14 cellular contexts compared by ENCODE assay signal in genomic region chr2:38444247-38444646, GRCh38.
A peak's percentile ranks its signal among the peaks of the same experiment; 100 is the strongest.
DNase-seq lines count a peak whose midpoint lies in the region; ATAC-seq and TF ChIP-seq lines count a peak whose summit lies in the region.
"Had no signal": no experiment of that assay in that cellular context is flagged by ENCODE, and none has a peak within 500 bp of the region (broad histone marks: within the 10 kb centered on the region; RNA-seq: fewer than 3 reads in every experiment).

No MANE protein-coding gene starts in this region.

- H3K4me1 ChIP-seq in CD8-positive, alpha-beta T cell (ENCODE audit: insufficient read depth, low read length), result no peaks in the 10 kb centered on the region

- CTCF ChIA-PET in CD8-positive, alpha-beta T cell (lab: Charles Lee), result interaction anchor here (1.5 kb wide), 1 partner anchor 127 kb away, joined by 5 read pairs; no protein-coding TSS in a partner anchor
- CTCF ChIA-PET in activated CD8-positive, alpha-beta T cell treated with anti-CD3 and anti-CD28 coated beads for 36 hours (lab: Charles Lee), result no interaction called here

- peaks cover 8% of the 10 kb centered on the region for H3K27me3 Mint-ChIP-seq in CD8-positive, alpha-beta T cell (ENCODE audit: low read depth)
- peaks cover 7% of the 10 kb centered on the region for H3K27me3 Mint-ChIP-seq in activated CD8-positive, alpha-beta T cell treated with anti-CD3 and anti-CD28 coated beads for 36 hours

- H3K4me3 ChIP-seq in CD8-positive, alpha-beta T cell (ENCODE audit: low read depth, low read length), result no peak overlapping the region
- H3K4me3 ChIP-seq: left lung, vagina had no signal

- no peaks in the 10 kb centered on the region for H3K4me1 Mint-ChIP-seq in CD8-positive, alpha-beta T cell (ENCODE audit: low read depth)
- peaks cover under 1% of the 10 kb centered on the region for H3K4me1 Mint-ChIP-seq in activated CD8-positive, alpha-beta T cell treated with anti-CD3 and anti-CD28 coated beads for 36 hours (ENCODE audit: low read depth)

- intact Hi-C loops in CD8-positive, alpha-beta T cell (cut with DNase I, micrococcal nuclease), result loop anchor here in 1 of 2 experiments (5.0 kb wide), 1 partner anchor 92 kb away; no protein-coding TSS in a partner anchor
- intact Hi-C loops in activated CD8-positive, alpha-beta T cell treated with anti-CD3 and anti-CD28 coated beads for 36 hours (cut with micrococcal nuclease), result no loop called here

- no peak for ATAC-seq in CD8-positive, alpha-beta T cell
- ATAC-seq in activated CD8-positive, alpha-beta T cell treated with anti-CD3 and anti-CD28 coated beads for 36 hours, result no peak
- ATAC-seq: activated CD8-positive, alpha-beta T cell treated with anti-CD3 and anti-CD28 coated beads, Interleukin-2, amount 10 ng/mL, durations not matched to agents 7 days and 5 days; left lung had no signal

- POLR2A ChIA-PET in CD8-positive, alpha-beta T cell (lab: Charles Lee), result no interaction called here
- POLR2A ChIA-PET in activated CD8-positive, alpha-beta T cell treated with anti-CD3 and anti-CD28 coated beads for 36 hours (lab: Charles Lee), result no interaction called here

- H3K27me3 ChIP-seq in CD8-positive, alpha-beta T cell (ENCODE audit: insufficient read depth, low read length), result no peaks in the 10 kb centered on the region
- H3K27me3 ChIP-seq: left lung, vagina had no signal

- no peaks in the 10 kb centered on the region for H3K9me3 Mint-ChIP-seq in CD8-positive, alpha-beta T cell
- no peaks in the 10 kb centered on the region for H3K9me3 Mint-ChIP-seq in activated CD8-positive, alpha-beta T cell treated with anti-CD3 and anti-CD28 coated beads for 36 hours
- H3K9me3 Mint-ChIP-seq: nephron had no signal

- no peak overlapping the region for H3K27ac ChIP-seq in CD8-positive, alpha-beta T cell (ENCODE audit: low read depth, low read length)
- H3K27ac ChIP-seq: left lung, vagina had no signal

- TF ChIP-seq RAD21 in Ishikawa (IDR thresholded peaks at IDR 0.05; ENCODE audit: low read depth), result peak; percentile 18; the same call in 1 of the 2 replicates

- no peaks in the 10 kb centered on the region for H3K36me3 ChIP-seq in CD8-positive, alpha-beta T cell (ENCODE audit: insufficient read depth, low read length)
- H3K36me3 ChIP-seq: left lung, vagina had no signal

- no peak overlapping the region for H3K27ac Mint-ChIP-seq in CD8-positive, alpha-beta T cell
- H3K27ac Mint-ChIP-seq in activated CD8-positive, alpha-beta T cell treated with anti-CD3 and anti-CD28 coated beads for 36 hours, result no peak overlapping the region
- H3K27ac Mint-ChIP-seq: activated CD8-positive, alpha-beta T cell treated with anti-CD3 and anti-CD28 coated beads, Interleukin-2, amount 10 ng/mL, durations not matched to agents 7 days and 5 days; nephron had no signal

- H3K9me3 ChIP-seq in CD8-positive, alpha-beta T cell (ENCODE audit: low read length), result no peaks in the 10 kb centered on the region
- H3K9me3 ChIP-seq: left lung, vagina had no signal

- no peaks in the 10 kb centered on the region for H3K36me3 Mint-ChIP-seq in CD8-positive, alpha-beta T cell
- H3K36me3 Mint-ChIP-seq in activated CD8-positive, alpha-beta T cell treated with anti-CD3 and anti-CD28 coated beads for 36 hours (ENCODE audit: low read depth), result no peaks in the 10 kb centered on the region

- H3K4me3 Mint-ChIP-seq in CD8-positive, alpha-beta T cell, result no peak overlapping the region
- H3K4me3 Mint-ChIP-seq in activated CD8-positive, alpha-beta T cell treated with anti-CD3 and anti-CD28 coated beads for 36 hours, result no peak overlapping the region
- H3K4me3 Mint-ChIP-seq: activated CD8-positive, alpha-beta T cell treated with anti-CD3 and anti-CD28 coated beads, Interleukin-2, amount 10 ng/mL, durations not matched to agents 7 days and 5 days; nephron had no signal

- TF ChIP-seq EP300 in Ishikawa (IDR thresholded peaks at IDR 0.05; ENCODE audit: borderline replicate concordance), result peak; percentile 48; the same call in 1 of the 2 replicates

- no peak for TF ChIP-seq CTCF in CD8-positive, alpha-beta T cell (IDR thresholded peaks at IDR 0.05)
- TF ChIP-seq CTCF in activated CD8-positive, alpha-beta T cell treated with anti-CD3 and anti-CD28 coated beads for 36 hours (IDR thresholded peaks at IDR 0.05), result no peak

- DNase-seq in Ammon's horn (ENCODE audit: low spot score) (peak; percentile 45), astrocyte of the hippocampus (ENCODE audit: low read depth, low spot score) (peak; percentile 63), inferior parietal cortex (ENCODE audit: extremely low spot score) (peak; percentile 42), hepatic stellate cell (ENCODE audit: low spot score) (no peak)
- DNase-seq in stimulated activated CD4-positive, alpha-beta T cell treated with anti-CD3 and anti-CD28 coated beads, Interleukin-2, amount 100 ng/mL, for 24 hours, result no peak
- no peak for DNase-seq in CD8-positive, alpha-beta T cell
- DNase-seq in activated CD8-positive, alpha-beta T cell treated with anti-CD3 and anti-CD28 coated beads for 36 hours, result no peak
- DNase-seq: activated CD8-positive, alpha-beta T cell treated with anti-CD3 and anti-CD28 coated beads, Interleukin-2, amount 10 ng/mL, durations not matched to agents 7 days and 5 days; activated naive CD4-positive, alpha-beta T cell treated with Interleukin-2 at 50 U/mL for 16 hours; left lung; small intestine had no signal

TF ChIP-seq in Ishikawa, 13 proteins besides CTCF, POLR2A, EP300 and RAD21:
- TF ChIP-seq TCF12 (IDR thresholded peaks at IDR 0.05; ENCODE audit: low read depth) (peak; percentile 50; the same call in 1 of the 2 replicates), NFIC (IDR thresholded peaks at IDR 0.05) (peak; percentile 74), CREB1 (IDR thresholded peaks at IDR 0.05; ENCODE audit: low read depth) (no peak), ZBTB7A (IDR thresholded peaks at IDR 0.05; ENCODE audit: low read depth) (no peak), TEAD4 (IDR thresholded peaks at IDR 0.05) (peak; percentile 75), TAF1 (IDR thresholded peaks at IDR 0.05; ENCODE audit: low read depth) (no peak), FOXM1 (IDR thresholded peaks at IDR 0.05; ENCODE audit: borderline replicate concordance, low read depth) (no peak), REST (IDR thresholded peaks at IDR 0.05; ENCODE audit: low read depth) (no peak), EGR1 (IDR thresholded peaks at IDR 0.05) (no peak), YY1 (IDR thresholded peaks at IDR 0.05; ENCODE audit: low read depth) (no peak), USF1 (IDR thresholded peaks at IDR 0.05) (no peak), CEBPB (IDR thresholded peaks at IDR 0.05) (no peak)
- TF ChIP-seq, protein P1, sequence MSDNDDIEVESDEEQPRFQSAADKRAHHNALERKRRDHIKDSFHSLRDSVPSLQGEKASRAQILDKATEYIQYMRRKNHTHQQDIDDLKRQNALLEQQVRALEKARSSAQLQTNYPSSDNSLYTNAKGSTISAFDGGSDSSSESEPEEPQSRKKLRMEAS (IDR thresholded peaks at IDR 0.05), result peak; percentile 60; the same call in 1 of the 2 replicates

Comparison
In these comparisons a context has a peak if more than half of its experiments do, and no peak if none do; other contexts are left out.
1. DNase-seq: peak in Ammon's horn (single experiment), astrocyte of the hippocampus (single experiment) and inferior parietal cortex (single experiment); none in stimulated activated CD4-positive, alpha-beta T cell treated with anti-CD3 and anti-CD28 coated beads, Interleukin-2, amount 100 ng/mL, for 24 hours (0 of 2), CD8-positive, alpha-beta T cell (0 of 7), hepatic stellate cell (single experiment) and activated CD8-positive, alpha-beta T cell treated with anti-CD3 and anti-CD28 coated beads for 36 hours (single experiment).